8 cellular contexts compared by ENCODE assay signal in genomic region chr11:101692980-101693379, GRCh38.
"Had no signal": no experiment of that assay in that cellular context is flagged by ENCODE, and none has a peak within 500 bp of the region (broad histone marks: within the 10 kb centered on the region; RNA-seq: fewer than 3 reads in every experiment).

No MANE protein-coding gene starts in this region.

- H3K9me3 ChIP-seq: HAP-1 had no signal

- H3K27ac ChIP-seq: GM23248, HL-60 had no signal

- DNase-seq: GM23248, GOT3, H7, HFFc6, KG1 had no signal

- H3K36me3 ChIP-seq: HAP-1 had no signal

- H3K4me3 ChIP-seq: GM23248, HAP-1 had no signal

- H3K9ac ChIP-seq: GM23248 had no signal

- ATAC-seq: HCT116 had no signal

- H2AFZ ChIP-seq: GM23248 had no signal
